In genomic region chr6:2471474-2471873, GRCh38 we compare ENCODE assay signal across 26 cellular contexts.
DNase-seq lines count a peak whose midpoint lies in the region; ATAC-seq and FAIRE-seq lines count a peak whose summit lies in the region.
"Had no signal": no experiment of that assay in that cellular context is flagged by ENCODE, and none has a peak within 500 bp of the region (broad histone marks: within the 10 kb centered on the region; RNA-seq: fewer than 3 reads in every experiment).

No MANE protein-coding gene starts in this region.

- peak; percentile 67 for DNase-seq in COR-L47 (lab: John Stamatoyannopoulos, UW)
- peak; percentile 71 to 88 (median 71) for DNase-seq in NCI-H1417 (lab: John Stamatoyannopoulos, UW)
- DNase-seq in NCI-H510A (lab: John Stamatoyannopoulos, UW), result peak; percentile 25
- no peak for DNase-seq in RCC 7860 (ENCODE audit: low spot score)
- no peak for DNase-seq in HCEC 1CT
- no peak for DNase-seq in activated CD4-positive, CD25-positive, alpha-beta regulatory T cell treated with anti-CD3 and anti-CD28 coated beads, Interleukin-2, amount 50 U/mL, for 72 hours
- DNase-seq: ACHN; activated CD8-positive, alpha-beta memory T cell treated with anti-CD3 and anti-CD28 coated beads, Interleukin-2, amount 50 U/mL, for 4 hours; aorta; Calu3; endodermal cell; hypothalamus; left ventricle myocardium superior; naive thymus-derived CD8-positive, alpha-beta T cell; NCI-H1048; NCI-H446 treated with DMSO at 0.1 percent for 48 hours; spleen; stimulated activated CD4-positive, alpha-beta T cell treated with anti-CD3 and anti-CD28 coated beads, Interleukin-4, amount 100 ng/mL, for 4 hours; stimulated activated naive CD4-positive, alpha-beta T cell treated with Interleukin-2 at 50 U/mL for 16 hours; T-helper 17 cell; testis had no signal

- ATAC-seq in esophagus mucosa, result peak; percentile 65
- ATAC-seq in HG03565 (IDR thresholded peaks at IDR 0.05; ENCODE audit: unreplicated experiment), result no peak
- ATAC-seq: activated T-helper 17 cell treated with anti-CD3 and anti-CD28 coated beads, Interleukin-2, amount 50 U/mL, for 72 hours; gastroesophageal sphincter; left ventricle myocardium superior; naive thymus-derived CD8-positive, alpha-beta T cell; T-helper 17 cell had no signal

- FAIRE-seq in RCC 7860 (lab: Jason Lieb, UNC), result no peak
- FAIRE-seq: urothelium cell line had no signal

Comparison
In these comparisons a context has a peak if more than half of its experiments do, and no peak if none do; other contexts are left out.
1. DNase-seq: peak in COR-L47 (single experiment), NCI-H1417 (3 of 3) and NCI-H510A (single experiment); none in RCC 7860 (single experiment), HCEC 1CT (single experiment) and activated CD4-positive, CD25-positive, alpha-beta regulatory T cell treated with anti-CD3 and anti-CD28 coated beads, Interleukin-2, amount 50 U/mL, for 72 hours (single experiment).